In the genomic region with DNA sequence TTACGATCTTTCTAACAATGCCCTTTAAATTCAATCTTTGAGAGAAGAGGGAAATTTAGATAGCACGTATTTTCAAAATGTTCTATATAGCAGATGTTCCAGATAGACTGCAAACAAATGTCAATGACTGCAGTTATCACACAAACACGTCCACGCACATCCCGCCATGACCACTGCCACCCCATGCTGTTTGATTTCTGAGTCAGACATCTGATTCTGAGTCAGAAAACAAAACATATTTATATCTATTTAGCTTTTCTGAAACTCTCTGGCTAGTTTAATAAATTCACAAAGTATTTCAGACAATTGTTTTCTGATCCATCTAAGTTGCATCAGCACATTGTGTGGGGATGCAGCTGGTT, we compare ENCODE assay signal across 9 cellular contexts.
DNase-seq lines count a peak whose midpoint lies in the region; ATAC-seq, FAIRE-seq and TF ChIP-seq lines count a peak whose summit lies in the region.
"Had no signal": no experiment of that assay in that cellular context is flagged by ENCODE, and none has a peak within 500 bp of the region (broad histone marks: within the 10 kb centered on the region; RNA-seq: fewer than 3 reads in every experiment).

No MANE protein-coding gene starts in this region.

- H3K4me1 Mint-ChIP-seq in CD8-positive, alpha-beta T cell (ENCODE audit: low read depth), result peaks cover 61% of the 10 kb centered on the region
- peaks cover 54% of the 10 kb centered on the region for H3K4me1 Mint-ChIP-seq in activated naive CD4-positive, alpha-beta T cell treated with anti-CD3 and anti-CD28 coated beads, Interleukin-2, amount 10 ng/mL, durations not matched to agents 7 days and 5 days

- no peaks in the 10 kb centered on the region for H3K27me3 Mint-ChIP-seq in CD8-positive, alpha-beta T cell (ENCODE audit: low read depth)
- H3K27me3 Mint-ChIP-seq in activated naive CD4-positive, alpha-beta T cell treated with anti-CD3 and anti-CD28 coated beads, Interleukin-2, amount 10 ng/mL, durations not matched to agents 7 days and 5 days, result no peaks in the 10 kb centered on the region

- peak in 6 of 7 experiments; percentile 30 to 59 (median 52) for DNase-seq in CD8-positive, alpha-beta T cell
- DNase-seq in OCI-M1 (lab: John Stamatoyannopoulos, UW) (peak; percentile 59), pancreas (peak in 2 of 6 donors; percentile 16 to 40), NCI-H128 (lab: John Stamatoyannopoulos, UW; ENCODE audit: unreplicated experiment) (no peak), middle frontal gyrus (ENCODE audit: extremely low spot score, low spot score) (no peak), H4 (ENCODE audit: low spot score) (no peak)
- DNase-seq in activated naive CD4-positive, alpha-beta T cell treated with anti-CD3 and anti-CD28 coated beads, Interleukin-2, amount 10 ng/mL, durations not matched to agents 7 days and 5 days, result peak; percentile 68
- DNase-seq: hypothalamus had no signal

- no peak for ATAC-seq in CD8-positive, alpha-beta T cell
- peak in 3 of 4 donors; percentile 23 to 55 (median 44) for ATAC-seq in pancreas
- no peak for ATAC-seq in GM19035 (IDR thresholded peaks at IDR 0.05; ENCODE audit: unreplicated experiment)

- H3K4me3 ChIP-seq in CD8-positive, alpha-beta T cell (ENCODE audit: low read depth, low read length), result peak overlapping the region; percentile 50
- peak overlapping the region in 2 of 4 donors; percentile 34 to 47 for H3K4me3 ChIP-seq in pancreas

- H3K27ac ChIP-seq in CD8-positive, alpha-beta T cell (ENCODE audit: low read depth, low read length), result peak overlapping the region; percentile 48
- peak overlapping the region; percentile 47 to 84 (median 71) for H3K27ac ChIP-seq in pancreas

- WGBS in pancreas, 2 donors, result 31 to 36% methylated on average over 5 of the region's 5 CpGs

- intact Hi-C loops in CD8-positive, alpha-beta T cell (cut with DNase I, micrococcal nuclease), result loop anchor here (1.0 to 10.0 kb wide), 13 partner anchors 8 to 1968 kb away; a partner anchor contains a TSS
- intact Hi-C loops in pancreas (cut with DNase I), result no loop called here

- H3K36me3 ChIP-seq in CD8-positive, alpha-beta T cell (ENCODE audit: insufficient read depth, low read length), result no peaks in the 10 kb centered on the region
- no peaks in the 10 kb centered on the region for H3K36me3 ChIP-seq in pancreas

- no peaks in the 10 kb centered on the region for H3K9me3 Mint-ChIP-seq in CD8-positive, alpha-beta T cell
- H3K9me3 Mint-ChIP-seq in activated naive CD4-positive, alpha-beta T cell treated with anti-CD3 and anti-CD28 coated beads, Interleukin-2, amount 10 ng/mL, durations not matched to agents 7 days and 5 days, result no peaks in the 10 kb centered on the region

- no peak for FAIRE-seq in pancreas (lab: Jason Lieb, UNC)

- H3K4me1 ChIP-seq in CD8-positive, alpha-beta T cell (ENCODE audit: insufficient read depth, low read length), result peaks cover 53% of the 10 kb centered on the region
- peaks cover 0 to 29% (median 10%) of the 10 kb centered on the region in 3 donors for H3K4me1 ChIP-seq in pancreas

- CTCF ChIA-PET in CD8-positive, alpha-beta T cell (lab: Charles Lee), result no interaction called here
- CTCF ChIA-PET in activated naive CD4-positive, alpha-beta T cell treated with anti-CD3 and anti-CD28 coated beads, Interleukin-2, amount 10 ng/mL, durations not matched to agents 7 days and 5 days (lab: Charles Lee), result interaction anchor here (3.8 kb wide), 1 partner anchor 62 kb away, joined by 15 read pairs; no protein-coding TSS in a partner anchor

- no peaks in the 10 kb centered on the region for H3K27me3 ChIP-seq in CD8-positive, alpha-beta T cell (ENCODE audit: insufficient read depth, low read length)
- no peaks in the 10 kb centered on the region for H3K27me3 ChIP-seq in pancreas

- H3K36me3 Mint-ChIP-seq in CD8-positive, alpha-beta T cell, result peaks cover 13% of the 10 kb centered on the region
- H3K36me3 Mint-ChIP-seq in activated naive CD4-positive, alpha-beta T cell treated with anti-CD3 and anti-CD28 coated beads, Interleukin-2, amount 10 ng/mL, durations not matched to agents 7 days and 5 days, result peaks cover 7% of the 10 kb centered on the region

- peak overlapping the region; percentile 86 for H3K4me3 Mint-ChIP-seq in CD8-positive, alpha-beta T cell
- H3K4me3 Mint-ChIP-seq in activated naive CD4-positive, alpha-beta T cell treated with anti-CD3 and anti-CD28 coated beads, Interleukin-2, amount 10 ng/mL, durations not matched to agents 7 days and 5 days, result peak overlapping the region; percentile 77

- POLR2A ChIA-PET in CD8-positive, alpha-beta T cell (lab: Charles Lee), result interaction anchor here (1.1 kb wide), 1 partner anchor 196 kb away, joined by 3 read pairs; a partner anchor contains a TSS

- TF ChIP-seq CTCF in CD8-positive, alpha-beta T cell (IDR thresholded peaks at IDR 0.05), result no peak
- no peak for TF ChIP-seq CTCF in pancreas (IDR thresholded peaks at IDR 0.05)

- H3K9me3 ChIP-seq in CD8-positive, alpha-beta T cell (ENCODE audit: low read length), result no peaks in the 10 kb centered on the region
- H3K9me3 ChIP-seq in pancreas, result no peaks in the 10 kb centered on the region

- peak overlapping the region; percentile 94 for H3K27ac Mint-ChIP-seq in CD8-positive, alpha-beta T cell
- peak overlapping the region; percentile 86 for H3K27ac Mint-ChIP-seq in activated naive CD4-positive, alpha-beta T cell treated with anti-CD3 and anti-CD28 coated beads, Interleukin-2, amount 10 ng/mL, durations not matched to agents 7 days and 5 days

Comparison
In these comparisons a context has a peak if more than half of its experiments do, and no peak if none do; other contexts are left out.
1. ATAC-seq: peak in pancreas (3 of 4); none in CD8-positive, alpha-beta T cell (single experiment) and GM19035 (single experiment).
2. DNase-seq: peak in CD8-positive, alpha-beta T cell (6 of 7), OCI-M1 (single experiment) and activated naive CD4-positive, alpha-beta T cell treated with anti-CD3 and anti-CD28 coated beads, Interleukin-2, amount 10 ng/mL, durations not matched to agents 7 days and 5 days (single experiment); none in NCI-H128 (single experiment), middle frontal gyrus (single experiment) and H4 (single experiment).
3. intact Hi-C loops: an anchor here in CD8-positive, alpha-beta T cell (1.0 to 10.0 kb wide); none called in pancreas.